ENCODE assay signal across 16 cellular contexts in the genomic region with DNA sequence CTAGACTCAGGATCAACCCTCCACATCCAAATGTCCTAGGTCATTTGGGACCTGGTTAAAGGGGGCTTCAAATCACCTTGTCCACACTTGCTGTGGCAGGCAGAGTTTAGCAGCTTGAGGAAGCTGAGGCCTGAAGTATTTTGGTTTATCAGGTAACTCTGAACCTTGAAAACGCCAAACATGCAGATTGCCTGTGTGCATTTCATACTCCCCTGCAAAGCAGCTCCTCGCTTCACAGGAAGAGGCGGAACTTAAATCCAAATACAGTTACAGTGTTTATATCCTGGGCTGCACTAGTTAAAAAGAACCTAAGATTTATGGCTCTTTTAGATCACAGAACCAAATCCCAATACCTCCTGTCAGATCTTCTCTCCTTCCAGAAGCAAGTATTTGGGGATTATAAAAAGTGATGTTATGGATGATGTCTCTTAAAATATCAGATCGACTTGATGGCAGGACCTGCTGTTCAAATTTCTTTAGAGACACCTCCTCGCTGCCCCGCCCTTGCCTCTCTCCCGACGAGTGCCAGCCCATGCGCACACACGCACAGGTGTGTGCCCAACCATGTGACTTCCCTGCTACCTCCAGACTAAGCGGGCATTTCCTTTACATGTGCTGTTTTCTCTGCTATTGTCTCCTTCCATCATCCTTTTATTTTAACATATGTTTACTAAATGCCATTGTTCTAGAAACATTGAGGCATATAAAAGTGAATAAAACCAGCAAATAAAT.
DNase-seq lines count a peak whose midpoint lies in the region; ATAC-seq and TF ChIP-seq lines count a peak whose summit lies in the region.
"Had no signal": no experiment of that assay in that cellular context is flagged by ENCODE, and none has a peak within 500 bp of the region (broad histone marks: within the 10 kb centered on the region; RNA-seq: fewer than 3 reads in every experiment).

No MANE protein-coding gene starts in this region.

- CTCF ChIA-PET in MCF 10A (lab: Yijun Ruan, JAX) (interaction anchor here (0.5 to 0.7 kb wide), 2 partner anchors 50 to 96 kb away, joined by 3 to 4 read pairs; no protein-coding TSS in a partner anchor), mammary epithelial cell (lab: Charles Lee; ENCODE audit: low non-redundant PET) (no interaction called here)

- intact Hi-C loops in MCF 10A (cut with micrococcal nuclease) = loop anchor here (10.0 kb wide), 1 partner anchor 228 kb away; a partner anchor contains a TSS
- intact Hi-C loops in mammary epithelial cell (cut with micrococcal nuclease) = no loop called here

- no peaks in the 10 kb centered on the region for H3K27me3 Mint-ChIP-seq in MCF 10A (ENCODE audit: insufficient read depth, unreplicated experiment)

- POLR2A ChIA-PET in MCF 10A (lab: Yijun Ruan, JAX) = interaction anchor here (0.6 to 4.1 kb wide), 12 partner anchors 12 to 296 kb away, joined by 3 to 64 read pairs (median 6); a partner anchor contains a TSS

- H3K4me2 ChIP-seq in mammary epithelial cell (ENCODE audit: insufficient read depth, low read depth, low read length) = no peak overlapping the region
- peak overlapping the region; percentile 13 for H3K4me2 ChIP-seq in parathyroid adenoma (ENCODE audit: low read length)

- in situ Hi-C loops in mammary epithelial cell (cut with MboI; ENCODE audit: low sequenced_read_pairs in 2 of 2) = no loop called here

- no peaks in the 10 kb centered on the region for H3K9me3 ChIP-seq in mammary epithelial cell (replicated peaks; ENCODE audit: insufficient read depth, low read length)
- H3K9me3 ChIP-seq in parathyroid adenoma (ENCODE audit: control insufficient read depth, low read length) = no peaks in the 10 kb centered on the region
- H3K9me3 ChIP-seq: Peyer's patch had no signal

- H3K27ac Mint-ChIP-seq in MCF 10A (ENCODE audit: low read depth, unreplicated experiment) = peak overlapping the region; percentile 0
- H3K27ac Mint-ChIP-seq: CD8-positive, alpha-beta memory T cell had no signal

- H3K4me3 ChIP-seq in mammary epithelial cell (replicated peaks in 1 of 3; ENCODE audit: insufficient read depth in 1 of 3, low read depth in 2 of 3, low read length in 3 of 3) (no peak overlapping the region), parathyroid adenoma (ENCODE audit: low read depth, low read length) (no peak overlapping the region)
- H3K4me3 ChIP-seq: Peyer's patch had no signal

- no peak overlapping the region for H3K9ac ChIP-seq in mammary epithelial cell (ENCODE audit: insufficient read depth, low read length)
- H3K9ac ChIP-seq in parathyroid adenoma = no peak overlapping the region

- TF ChIP-seq CTCF in MCF 10A (IDR thresholded peaks at IDR 0.05; ENCODE audit: unreplicated experiment) = no peak
- no peak for TF ChIP-seq CTCF in mammary epithelial cell (conservative IDR thresholded peaks at IDR 0.05 in 1 of 2, IDR thresholded peaks at IDR 0.05 in 1 of 2; ENCODE audit: extremely low read depth in 1 of 2, insufficient read depth in 1 of 2, low read depth in 1 of 2, low read length in 2 of 2)
- no peak for TF ChIP-seq CTCF in parathyroid adenoma (IDR thresholded peaks at IDR 0.05)

- H3K27me3 ChIP-seq in mammary epithelial cell (ENCODE audit: insufficient read depth, low read length) = no peaks in the 10 kb centered on the region
- no peaks in the 10 kb centered on the region for H3K27me3 ChIP-seq in parathyroid adenoma (ENCODE audit: control insufficient read depth, insufficient read depth, low read length)
- H3K27me3 ChIP-seq: Peyer's patch had no signal

- peaks cover 5% of the 10 kb centered on the region for H3K36me3 Mint-ChIP-seq in MCF 10A (ENCODE audit: insufficient read depth, unreplicated experiment)
- H3K36me3 Mint-ChIP-seq: CD8-positive, alpha-beta memory T cell; IgD-negative memory B cell had no signal

- no peaks in the 10 kb centered on the region for H3K9me3 Mint-ChIP-seq in MCF 10A (ENCODE audit: unreplicated experiment)
- H3K9me3 Mint-ChIP-seq: CD8-positive, alpha-beta memory T cell; IgD-negative memory B cell had no signal

- dilution Hi-C loops in mammary epithelial cell (cut with HindIII; ENCODE audit: low sequenced_read_pairs) = loop anchor here (10.0 kb wide), 1 partner anchor 118 kb away; no protein-coding TSS in a partner anchor

- H2AFZ ChIP-seq in mammary epithelial cell (ENCODE audit: low read depth, low read length) (no peak overlapping the region), parathyroid adenoma (peak overlapping the region; percentile 50)

- DNase-seq in MCF 10A (ENCODE audit: unreplicated experiment) = no peak
- no peak for DNase-seq in mammary epithelial cell
- peak; percentile 56 for DNase-seq in left kidney (ENCODE audit: low read depth, low spot score)
- DNase-seq in ureter (ENCODE audit: low spot score) = peak; percentile 71
- DNase-seq in occipital lobe (lab: John Stamatoyannopoulos, UW) = no peak
- DNase-seq: CD8-positive, alpha-beta memory T cell; MV-4-11; NCI-H1436; NCI-H2029 treated with DMSO at 0.1 percent for 48 hours; NCI-H510A; Peyer's patch had no signal

- 32% methylated on average over 8 of the region's 11 CpGs for WGBS in mammary epithelial cell (ENCODE audit: low coverage, missing lambda C conversion rate)

- BruUV-seq in MCF 10A (replicated peaks; lab: Mats Ljungman, UMichigan) (no TSS peak), mammary epithelial cell (replicated peaks; lab: Mats Ljungman, UMichigan) (no TSS peak)

- H3K79me2 ChIP-seq in mammary epithelial cell (ENCODE audit: insufficient read depth, low read length) (no peaks in the 10 kb centered on the region), parathyroid adenoma (no peaks in the 10 kb centered on the region)

- no peak overlapping the region for H3K4me3 Mint-ChIP-seq in MCF 10A (ENCODE audit: unreplicated experiment)
- H3K4me3 Mint-ChIP-seq: CD8-positive, alpha-beta memory T cell; IgD-negative memory B cell had no signal

- peaks cover 6% of the 10 kb centered on the region for H3K4me1 ChIP-seq in mammary epithelial cell (ENCODE audit: insufficient read depth, low read length)
- H3K4me1 ChIP-seq in parathyroid adenoma = no peaks in the 10 kb centered on the region
- H3K4me1 ChIP-seq: Peyer's patch had no signal

- no peak for ATAC-seq in HG03460 (IDR thresholded peaks at IDR 0.05; ENCODE audit: unreplicated experiment)
- no peak for ATAC-seq in HG03095 (IDR thresholded peaks at IDR 0.05; ENCODE audit: unreplicated experiment)

- H3K36me3 ChIP-seq in mammary epithelial cell (ENCODE audit: insufficient read depth, low read length) (no peaks in the 10 kb centered on the region), parathyroid adenoma (ENCODE audit: control insufficient read depth, insufficient read depth, low read length) (no peaks in the 10 kb centered on the region)
- H3K36me3 ChIP-seq: Peyer's patch had no signal

- peaks cover 23% of the 10 kb centered on the region for H3K4me1 Mint-ChIP-seq in MCF 10A (ENCODE audit: insufficient read depth, unreplicated experiment)
- H3K4me1 Mint-ChIP-seq: CD8-positive, alpha-beta memory T cell; IgD-negative memory B cell had no signal

- no peak overlapping the region for H3K27ac ChIP-seq in mammary epithelial cell (ENCODE audit: insufficient read depth, low read depth, low read length)
- no peak overlapping the region for H3K27ac ChIP-seq in parathyroid adenoma
- H3K27ac ChIP-seq: 22Rv1, Peyer's patch had no signal

- H4K20me1 ChIP-seq in mammary epithelial cell (ENCODE audit: insufficient read depth, low read length) = no peaks in the 10 kb centered on the region

Comparison
In these comparisons a context has a peak if more than half of its experiments do, and no peak if none do; other contexts are left out.
1. DNase-seq: peak in left kidney (single experiment) and ureter (single experiment); none in MCF 10A (single experiment), mammary epithelial cell (single experiment) and occipital lobe (single experiment).